In genomic region chr1:226634156-226634588, GRCh38 we compare ENCODE assay signal across 8 cellular contexts.
DNase-seq lines count a peak whose midpoint lies in the region; ATAC-seq and TF ChIP-seq lines count a peak whose summit lies in the region.

No MANE protein-coding gene starts in this region.

- no peaks in the 10 kb centered on the region for H3K9me1 ChIP-seq in IMR-90 (ENCODE audit: insufficient read depth, low read length)

- no peak overlapping the region for H2AK5ac ChIP-seq in IMR-90 (ENCODE audit: low read depth, low read length)

- no peak overlapping the region for H2BK5ac ChIP-seq in IMR-90 (ENCODE audit: low read depth, low read length, poor library complexity, severe bottlenecking)

- TF ChIP-seq CTCF in IMR-90 (conservative IDR thresholded peaks at IDR 0.05; ENCODE audit: low read depth, low read length): peak; percentile 91
- TF ChIP-seq CTCF in glutamatergic neuron (IDR thresholded peaks at IDR 0.05; ENCODE audit: partially characterized antibody, unreplicated experiment): peak; percentile 97
- TF ChIP-seq CTCF in prostate gland (IDR thresholded peaks at IDR 0.05): peak; percentile 90 to 96 (median 94)
- TF ChIP-seq CTCF in upper lobe of right lung (IDR thresholded peaks at IDR 0.05): peak; percentile 97

- no peak overlapping the region for H3K18ac ChIP-seq in IMR-90 (ENCODE audit: low read depth, low read length)

- peak; percentile 77 for ATAC-seq in GM21390 (IDR thresholded peaks at IDR 0.05; ENCODE audit: unreplicated experiment)
- peak; percentile 95 for ATAC-seq in IMR-90 (ENCODE audit: low read depth)
- ATAC-seq in upper lobe of right lung: peak; percentile 84

- WGBS in IMR-90 (ENCODE audit: extremely low coverage in 2 of 2, insufficient read length in 1 of 2), 2 experiments: no CpG with 5 or more reads among the region's 7 CpGs
- no CpG with 5 or more reads among the region's 7 CpGs for WGBS in prostate gland

- POLR2A ChIA-PET in IMR-90 (lab: Charles Lee; ENCODE audit: unreplicated experiment): no interaction called here

- no peaks in the 10 kb centered on the region for H3K79me1 ChIP-seq in IMR-90 (ENCODE audit: low read depth in 1 of 2, low read length in 2 of 2)

- no peaks in the 10 kb centered on the region for H4K20me1 ChIP-seq in IMR-90 (ENCODE audit: insufficient read depth, low read length)

- intact Hi-C loops in IMR-90 (cut with micrococcal nuclease) (loop anchor here (1.0 to 2.0 kb wide), 3 partner anchors 69 to 194 kb away; partner anchors contain the start of gene ITPKB), prostate gland (cut with DNase I) (loop anchor here (5.0 to 10.0 kb wide), 2 partner anchors 103 to 209 kb away; partner anchors contain the start of gene ITPKB), upper lobe of right lung (cut with DNase I) (loop anchor here (10.0 kb wide), 1 partner anchor 101 kb away; the partner anchor contains the start of gene ITPKB)
- intact Hi-C loops in activated naive CD4-positive, alpha-beta T cell treated with anti-CD3 and anti-CD28 coated beads for 36 hours (cut with micrococcal nuclease): loop anchor here (1.0 to 2.0 kb wide), 5 partner anchors 29 to 249 kb away; no protein-coding TSS in a partner anchor

- no peak overlapping the region for H3K4me3 Mint-ChIP-seq in activated naive CD4-positive, alpha-beta T cell treated with anti-CD3 and anti-CD28 coated beads for 36 hours
- no peak overlapping the region for H3K4me3 Mint-ChIP-seq in glutamatergic neuron (ENCODE audit: unreplicated experiment)

- TF ChIP-seq POLR2A in IMR-90 (IDR thresholded peaks at IDR 0.05; ENCODE audit: low read depth, low read length) (no peak), prostate gland (IDR thresholded peaks at IDR 0.05) (no peak)

- H3K9ac ChIP-seq in IMR-90 (ENCODE audit: low read depth, low read length): no peak overlapping the region

- DNase-seq in DMS153 (lab: John Stamatoyannopoulos, UW): peak; percentile 40
- DNase-seq in IMR-90: peak; percentile 59
- peak; percentile 72 for DNase-seq in SK-MEL-5 (ENCODE audit: low read depth, low spot score)
- DNase-seq in activated naive CD4-positive, alpha-beta T cell treated with anti-CD3 and anti-CD28 coated beads for 36 hours: peak; percentile 87
- peak; percentile 90 for DNase-seq in glutamatergic neuron
- DNase-seq in prostate gland (ENCODE audit: low spot score): peak; percentile 79
- peak; percentile 91 for DNase-seq in upper lobe of right lung

- BruUV-seq in IMR-90 (replicated peaks; lab: Mats Ljungman, UMichigan): no TSS peak

- H2AK9ac ChIP-seq in IMR-90 (replicated peaks; ENCODE audit: low read depth, low read length, poor library complexity): peak overlapping the region; percentile 84

- in situ Hi-C loops in IMR-90 (cut with MboI; ENCODE audit: low sequenced_read_pairs) (loop anchor here (10.0 kb wide), 2 partner anchors 101 to 801 kb away; partner anchors contain the start of gene ITPKB), SK-MEL-5 (cut with HindIII; ENCODE audit: low pct_unique_long_range_greater_than_20kb, low sequenced_read_pairs) (no loop called here)

- H3K4me1 ChIP-seq in IMR-90 (ENCODE audit: control insufficient read depth, insufficient read depth, low read length) (no peaks in the 10 kb centered on the region), prostate gland (replicated peaks) (peaks cover 18% of the 10 kb centered on the region), upper lobe of right lung (peaks cover 12% of the 10 kb centered on the region)

- H4K5ac ChIP-seq in IMR-90 (ENCODE audit: low read depth, low read length): no peak overlapping the region

- no peak overlapping the region for H3K23ac ChIP-seq in IMR-90 (ENCODE audit: low read depth, low read length)

- H3K4me2 ChIP-seq in IMR-90 (ENCODE audit: low read depth, low read length): no peak overlapping the region

- no peak overlapping the region for H2BK15ac ChIP-seq in IMR-90 (ENCODE audit: low read depth, low read length)

- no peak overlapping the region for H2BK20ac ChIP-seq in IMR-90 (ENCODE audit: low read depth, low read length)

- peak; percentile 97 for TF ChIP-seq RAD21 in IMR-90 (IDR thresholded peaks at IDR 0.05; ENCODE audit: low read length)

- no peak overlapping the region for H2BK120ac ChIP-seq in IMR-90 (ENCODE audit: low read depth, low read length)

- H4K8ac ChIP-seq in IMR-90 (ENCODE audit: low read depth in 2 of 2, low read length in 2 of 2): no peak overlapping the region

- H3K36me3 Mint-ChIP-seq in activated naive CD4-positive, alpha-beta T cell treated with anti-CD3 and anti-CD28 coated beads for 36 hours (ENCODE audit: low read depth): peaks cover 21% of the 10 kb centered on the region
- H3K36me3 Mint-ChIP-seq in glutamatergic neuron (ENCODE audit: unreplicated experiment): no peaks in the 10 kb centered on the region

- no peak overlapping the region for H3K4ac ChIP-seq in IMR-90 (ENCODE audit: low read depth, low read length)

- H3K9me3 Mint-ChIP-seq in activated naive CD4-positive, alpha-beta T cell treated with anti-CD3 and anti-CD28 coated beads for 36 hours: no peaks in the 10 kb centered on the region
- H3K9me3 Mint-ChIP-seq in glutamatergic neuron (ENCODE audit: unreplicated experiment): peaks cover 5% of the 10 kb centered on the region

- H3K9me3 ChIP-seq in IMR-90 (ENCODE audit: control insufficient read depth, insufficient read depth, low read length) (no peaks in the 10 kb centered on the region), prostate gland (no peaks in the 10 kb centered on the region), upper lobe of right lung (no peaks in the 10 kb centered on the region)

- peak overlapping the region; percentile 3 for H3K27ac Mint-ChIP-seq in activated naive CD4-positive, alpha-beta T cell treated with anti-CD3 and anti-CD28 coated beads for 36 hours
- no peak overlapping the region for H3K27ac Mint-ChIP-seq in glutamatergic neuron (ENCODE audit: unreplicated experiment)

- peak overlapping the region; percentile 59 for H2AFZ ChIP-seq in IMR-90 (replicated peaks; ENCODE audit: low read length, poor library complexity)

- H3K27me3 ChIP-seq in IMR-90 (ENCODE audit: control insufficient read depth, insufficient read depth, low read length) (no peaks in the 10 kb centered on the region; the same call in 1 of the 2 replicates), prostate gland (replicated peaks; ENCODE audit: insufficient read depth) (no peaks in the 10 kb centered on the region), upper lobe of right lung (no peaks in the 10 kb centered on the region)

- H3K27ac ChIP-seq in IMR-90 (ENCODE audit: insufficient read depth, low read length): no peak overlapping the region
- peak overlapping the region; percentile 26 to 47 for H3K27ac ChIP-seq in prostate gland
- H3K27ac ChIP-seq in upper lobe of right lung: no peak overlapping the region

- H3K4me1 Mint-ChIP-seq in activated naive CD4-positive, alpha-beta T cell treated with anti-CD3 and anti-CD28 coated beads for 36 hours (ENCODE audit: low read depth): peaks cover 46% of the 10 kb centered on the region
- peaks cover 30% of the 10 kb centered on the region for H3K4me1 Mint-ChIP-seq in glutamatergic neuron (ENCODE audit: low read depth, unreplicated experiment)

- no peaks in the 10 kb centered on the region for H3K27me3 Mint-ChIP-seq in activated naive CD4-positive, alpha-beta T cell treated with anti-CD3 and anti-CD28 coated beads for 36 hours (ENCODE audit: low read depth)
- no peaks in the 10 kb centered on the region for H3K27me3 Mint-ChIP-seq in glutamatergic neuron (ENCODE audit: unreplicated experiment)

- CTCF ChIA-PET in IMR-90 (lab: Yijun Ruan, JAX): interaction anchor here (2.8 kb wide), 1 partner anchor 195 kb away, joined by 10 read pairs; no protein-coding TSS in a partner anchor
- CTCF ChIA-PET in activated naive CD4-positive, alpha-beta T cell treated with anti-CD3 and anti-CD28 coated beads for 36 hours (lab: Charles Lee): interaction anchor here (0.6 to 5.0 kb wide), 27 partner anchors 7 to 307 kb away, joined by 3 to 72 read pairs (median 6); no protein-coding TSS in a partner anchor

- H3K36me3 ChIP-seq in IMR-90 (ENCODE audit: control insufficient read depth, insufficient read depth, low read length) (no peaks in the 10 kb centered on the region; the same call in 1 of the 2 replicates), prostate gland (no peaks in the 10 kb centered on the region), upper lobe of right lung (peaks cover 44% of the 10 kb centered on the region)

- H3K4me3 ChIP-seq in IMR-90 (ENCODE audit: insufficient read depth, low read depth, low read length) (no peak overlapping the region), prostate gland (no peak overlapping the region), upper lobe of right lung (no peak overlapping the region)

- dilution Hi-C loops in IMR-90 (cut with HindIII; ENCODE audit: low sequenced_read_pairs, unreplicated experiment): no loop called here

- H3K14ac ChIP-seq in IMR-90 (replicated peaks; ENCODE audit: low read depth, low read length): no peak overlapping the region

- H4K91ac ChIP-seq in IMR-90 (ENCODE audit: insufficient read depth, low read depth, low read length): no peak overlapping the region

- H3K56ac ChIP-seq in IMR-90 (ENCODE audit: extremely low read depth, insufficient read depth, low read length): no peak overlapping the region

TF ChIP-seq in IMR-90, 13 proteins besides CTCF, POLR2A, EP300 and RAD21:
- TF ChIP-seq NFE2L2 (IDR thresholded peaks at IDR 0.05; ENCODE audit: low read depth, low read length): no peak
- peak; percentile 98 for TF ChIP-seq SMC3 (IDR thresholded peaks at IDR 0.05; ENCODE audit: low read depth, low read length)

Comparison
In these comparisons a context has a peak if more than half of its experiments do, and no peak if none do; other contexts are left out.
1. DNase-seq: peak in every context shown above with its lines; median percentile 91 in upper lobe of right lung; 90 in glutamatergic neuron; 87 in activated naive CD4-positive, alpha-beta T cell treated with anti-CD3 and anti-CD28 coated beads for 36 hours; 79 in prostate gland; 72 in SK-MEL-5; 59 in IMR-90; 40 in DMS153.
2. H3K27ac ChIP-seq: peak in prostate gland (2 of 2); none in IMR-90 (single experiment) and upper lobe of right lung (single experiment).
3. Peak in every context shown above with its lines, with median percentiles within 50 percentile points of each other: ATAC-seq and CTCF ChIP-seq.